Comparison of ENCODE assay signal across 26 cellular contexts in the genomic region with DNA sequence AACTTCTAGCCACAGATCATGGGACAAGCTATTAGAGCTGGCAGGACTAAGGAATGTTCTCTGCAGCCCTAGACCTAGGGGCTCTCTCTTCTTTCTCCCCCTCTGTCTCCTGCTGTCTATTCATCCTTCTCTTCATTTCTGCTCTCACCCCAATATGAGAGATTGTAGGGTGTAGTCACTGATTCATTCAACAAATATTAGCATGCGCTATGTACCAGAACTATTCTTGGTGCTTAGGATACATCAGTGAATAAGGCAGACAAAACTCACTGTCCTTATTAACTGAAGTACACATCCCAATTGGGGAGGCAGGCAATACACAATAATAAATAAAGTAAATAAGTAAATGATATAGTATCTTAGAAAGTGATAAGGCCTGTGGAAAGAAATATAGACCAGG. TPM values are rescaled to one million over a fixed set of nuclear protein-coding genes. Genes with fewer than 3 reads are reported as not detected.
DNase-seq lines count a peak whose midpoint lies in the region; ATAC-seq, FAIRE-seq and TF ChIP-seq lines count a peak whose summit lies in the region.
"Had no signal": no experiment of that assay in that cellular context is flagged by ENCODE, and none has a peak within 500 bp of the region (broad histone marks: within the 10 kb centered on the region; RNA-seq: fewer than 3 reads in every experiment).

No MANE protein-coding gene starts in this region.

- no peak for TF ChIP-seq EP300 in A549 (IDR thresholded peaks at IDR 0.05)
- no peak for TF ChIP-seq EP300 in gastroesophageal sphincter (IDR thresholded peaks at IDR 0.05)

- H3K4me2 ChIP-seq in A549 = 0 out of 3 replicates have a peak overlapping the region, but pooled peaks have one; percentile 14
- peak overlapping the region; percentile 58 for H3K4me2 ChIP-seq in mammary epithelial cell (ENCODE audit: insufficient read depth, low read depth, low read length)

- no peak for TF ChIP-seq POLR2A in A549 (IDR thresholded peaks at IDR 0.05; ENCODE audit: low read length)
- TF ChIP-seq POLR2A in adrenal gland (IDR thresholded peaks at IDR 0.05) = no peak
- TF ChIP-seq POLR2A in gastroesophageal sphincter (IDR thresholded peaks at IDR 0.05) = no peak

- no peak for FAIRE-seq in A549 (lab: Jason Lieb, UNC)
- FAIRE-seq: G401.6, GM18507, H1 had no signal

- TF ChIP-seq CTCF in A549 (IDR thresholded peaks at IDR 0.05) = no peak
- no peak for TF ChIP-seq CTCF in HFFc6 (IDR thresholded peaks at IDR 0.05)
- TF ChIP-seq CTCF in mammary epithelial cell (conservative IDR thresholded peaks at IDR 0.05 in 1 of 2, IDR thresholded peaks at IDR 0.05 in 1 of 2; ENCODE audit: extremely low read depth in 1 of 2, insufficient read depth in 1 of 2, low read depth in 1 of 2, low read length in 2 of 2) = no peak
- no peak for TF ChIP-seq CTCF in adrenal gland (IDR thresholded peaks at IDR 0.05)
- TF ChIP-seq CTCF in gastroesophageal sphincter (IDR thresholded peaks at IDR 0.05) = no peak

- TSS peak; percentile 37 for BruUV-seq in mammary epithelial cell (replicated peaks; lab: Mats Ljungman, UMichigan)

- H3K4me1 ChIP-seq in A549 = peaks cover 9% of the 10 kb centered on the region; the same call in 1 of the 3 replicates
- peaks cover 48% of the 10 kb centered on the region for H3K4me1 ChIP-seq in mammary epithelial cell (ENCODE audit: insufficient read depth, low read length)
- no peaks in the 10 kb centered on the region for H3K4me1 ChIP-seq in adrenal gland (replicated peaks in 1 of 2)
- H3K4me1 ChIP-seq in gastroesophageal sphincter = no peaks in the 10 kb centered on the region

- no peak overlapping the region for H2AFZ ChIP-seq in mammary epithelial cell (ENCODE audit: low read depth, low read length)

- peak overlapping the region; percentile 81 for H3K27ac Mint-ChIP-seq in HFFc6
- H3K27ac Mint-ChIP-seq: CD8-positive, alpha-beta memory T cell had no signal

- peak overlapping the region; percentile 20 for H3K9ac ChIP-seq in mammary epithelial cell (ENCODE audit: insufficient read depth, low read length)

- in situ Hi-C loops in mammary epithelial cell (cut with MboI; ENCODE audit: low sequenced_read_pairs in 2 of 2) = loop anchor here (10.0 to 25.0 kb wide), 2 partner anchors 256 to 269 kb away; no protein-coding TSS in a partner anchor

- no peaks in the 10 kb centered on the region for H3K36me3 Mint-ChIP-seq in HFFc6 (ENCODE audit: low read depth)

- DNase-seq in A549 (ENCODE audit: low read depth in 1 of 2, low spot score in 1 of 2) = no peak
- peak; percentile 58 for DNase-seq in HFFc6
- DNase-seq in mammary epithelial cell = peak; percentile 57
- DNase-seq in iris pigment epithelial cell (ENCODE audit: low read depth) = peak; percentile 2
- DNase-seq in adrenal gland = no peak
- DNase-seq in NCI-H82 (lab: John Stamatoyannopoulos, UW) = no peak
- DNase-seq: 8988T; Calu3; CD8-positive, alpha-beta memory T cell; DMS153; Karpas-422; NCI-H1417 treated with DMSO at 0.1 percent for 48 hours; NCI-H187; NCI-H2227 treated with DMSO at 0.1 percent for 48 hours; NCI-H524; OCI-M1; SHP77 treated with DMSO at 0.1 percent for 48 hours had no signal

- WGBS in A549 (ENCODE audit: missing lambda C conversion rate) = 38% methylated on average over 1 of the region's 1 CpG
- WGBS in mammary epithelial cell (ENCODE audit: low coverage, missing lambda C conversion rate) = 70% methylated on average over 1 of the region's 1 CpG
- 0 to 98% (median 71%) methylated on average over 1 of the region's 1 CpG for WGBS in adrenal gland, 4 donors
- 40% methylated on average over 1 of the region's 1 CpG; no CpG with 5 or more reads in 1 of the 2 donors for WGBS in gastroesophageal sphincter (ENCODE audit: low coverage in 1 of 2), 2 donors

- ATAC-seq in A549 (no peak), gastroesophageal sphincter (no peak)

- dilution Hi-C loops in mammary epithelial cell (cut with HindIII; ENCODE audit: low sequenced_read_pairs) = no loop called here

- H3K79me2 ChIP-seq in mammary epithelial cell (ENCODE audit: insufficient read depth, low read length) = no peaks in the 10 kb centered on the region

- no peaks in the 10 kb centered on the region for H3K36me3 ChIP-seq in mammary epithelial cell (ENCODE audit: insufficient read depth, low read length)
- H3K36me3 ChIP-seq in adrenal gland (replicated peaks in 1 of 2) = no peaks in the 10 kb centered on the region
- H3K36me3 ChIP-seq in gastroesophageal sphincter = no peaks in the 10 kb centered on the region

- no peaks in the 10 kb centered on the region for H3K9me3 Mint-ChIP-seq in HFFc6

- H3K27ac ChIP-seq in A549 = no peak overlapping the region
- H3K27ac ChIP-seq in mammary epithelial cell (ENCODE audit: insufficient read depth, low read depth, low read length) = peak overlapping the region; percentile 89
- no peak overlapping the region for H3K27ac ChIP-seq in adrenal gland
- no peak overlapping the region for H3K27ac ChIP-seq in gastroesophageal sphincter
- H3K27ac ChIP-seq: C4-2B, SK-N-MC had no signal

- H3K27me3 ChIP-seq in mammary epithelial cell (ENCODE audit: insufficient read depth, low read length) = no peaks in the 10 kb centered on the region
- H3K27me3 ChIP-seq in adrenal gland = peaks cover 1% of the 10 kb centered on the region
- peaks cover 39% of the 10 kb centered on the region for H3K27me3 ChIP-seq in gastroesophageal sphincter

- intact Hi-C loops in mammary epithelial cell (cut with micrococcal nuclease) (loop anchor here (5.0 kb wide), 1 partner anchor 51 kb away; a partner anchor contains a TSS), adrenal gland (cut with DNase I) (no loop called here)

- H3K4me3 Mint-ChIP-seq in HFFc6 = peak overlapping the region; percentile 60
- H3K4me3 Mint-ChIP-seq: CD8-positive, alpha-beta memory T cell had no signal

- H3K27me3 Mint-ChIP-seq in HFFc6 (ENCODE audit: insufficient read depth) = peaks cover 7% of the 10 kb centered on the region

- POLR2A ChIA-PET in A549 (lab: Yijun Ruan, JAX) = no interaction called here

- H3K4me3 ChIP-seq in A549 = no peak overlapping the region
- no peak overlapping the region for H3K4me3 ChIP-seq in mammary epithelial cell (replicated peaks in 1 of 3; ENCODE audit: insufficient read depth in 1 of 3, low read depth in 2 of 3, low read length in 3 of 3)
- H3K4me3 ChIP-seq in adrenal gland = no peak overlapping the region
- H3K4me3 ChIP-seq in gastroesophageal sphincter = no peak overlapping the region
- H3K4me3 ChIP-seq: SK-N-MC had no signal

- H4K20me1 ChIP-seq in mammary epithelial cell (ENCODE audit: insufficient read depth, low read length) = no peaks in the 10 kb centered on the region

- no peak for TF ChIP-seq RAD21 in A549 (conservative IDR thresholded peaks at IDR 0.05 in 1 of 2, IDR thresholded peaks at IDR 0.05 in 1 of 2)

- peaks cover 46% of the 10 kb centered on the region for H3K4me1 Mint-ChIP-seq in HFFc6 (ENCODE audit: low read depth)

- H3K9me3 ChIP-seq in A549 (peaks cover 8% of the 10 kb centered on the region; the same call in 1 of the 3 replicates), mammary epithelial cell (replicated peaks; ENCODE audit: insufficient read depth, low read length) (peaks cover 2% of the 10 kb centered on the region), adrenal gland (replicated peaks in 1 of 3) (no peaks in the 10 kb centered on the region), gastroesophageal sphincter (peaks cover 0 to 12% (median 0%) of the 10 kb centered on the region in 3 donors)

- CTCF ChIA-PET in A549 (lab: Yijun Ruan, JAX) = interaction anchor here (0.8 to 9.9 kb wide), 9 partner anchors 9 to 271 kb away, joined by 3 to 306 read pairs (median 5); a partner anchor contains a TSS
- CTCF ChIA-PET in mammary epithelial cell (lab: Charles Lee; ENCODE audit: low non-redundant PET) = interaction anchor here (1.3 kb wide), 1 partner anchor 271 kb away, joined by 3 read pairs; no protein-coding TSS in a partner anchor

RNA-seq across cellular contexts. Expression of a gene that starts 14.7 kb away (rescaled TPM):
- polyA plus RNA-seq in A549 (2011; rRNA removed) (not detected in 2 replicates), A549 (2017; fragmentation: RNase III; extraction: RNeasy Plus Mini Kit Qiagen cat#74134 plus additional on column Dnase treatment) (not detected in 3 replicates), mammary epithelial cell (2.4 TPM), adrenal gland (1 to 10 TPM; 1.8 to 2.5 (median 1.9) TPM)
- not detected in 2 replicates for polyA plus RNA-seq in A549 (2012; cell fraction: cytosol; rRNA removed)
- not detected in 2 replicates for polyA plus RNA-seq in A549 (2012; cell fraction: nucleus; rRNA removed)
- not detected in 2 replicates for polyA minus RNA-seq in A549 (2011; rRNA and poly(A)+ RNA removed)
- total RNA-seq in HFFc6 (2021; fragmentation: NEBNext Ultra II Directional; extraction: Animal tissue kit (Norgen Biotek cat#: 25700)) = not detected
- total RNA-seq in mammary epithelial cell (1 to 10 TPM in 1 of 2 donors, under 1 TPM in 1; 0.33 to 5.5 TPM), adrenal gland (10 to 100 TPM in 6 of 8 donors, 1 to 10 TPM in 2; 8.5 to 19.7 (median 14.0) TPM), gastroesophageal sphincter (10 to 100 TPM in 1 of 4 donors, 1 to 10 TPM in 3; 5.9 to 11.1 (median 8.3) TPM)
- 18.5 TPM for polyA minus RNA-seq in mammary epithelial cell
- total RNA-seq: CD8-positive, alpha-beta memory T cell; RPMI7951 had no signal
- polyA plus RNA-seq: AG04450; CD8-positive, alpha-beta memory T cell; H1 had no signal

RNA-seq across cellular contexts. Expression of a gene that starts 39.2 kb away (rescaled TPM):
- polyA plus RNA-seq in A549 (2011; rRNA removed) (53.2 and 56.6 TPM in 2 replicates), A549 (2017; fragmentation: RNase III; extraction: RNeasy Plus Mini Kit Qiagen cat#74134 plus additional on column Dnase treatment) (117 to 136 TPM (median 125 TPM) in 3 replicates), mammary epithelial cell (29.6 TPM), adrenal gland (100 to 1,000 TPM in 1 of 3 donors, 10 to 100 TPM in 2; 46.1 to 510 (median 61.1) TPM)
- polyA plus RNA-seq in A549 (2012; cell fraction: cytosol; rRNA removed) = 44.0 and 54.8 TPM in 2 replicates
- 46.1 and 64.4 TPM in 2 replicates for polyA plus RNA-seq in A549 (2012; cell fraction: nucleus; rRNA removed)
- polyA minus RNA-seq in A549 (2011; rRNA and poly(A)+ RNA removed) = 32.6 and 45.7 TPM in 2 replicates
- total RNA-seq in HFFc6 (2021; fragmentation: NEBNext Ultra II Directional; extraction: Animal tissue kit (Norgen Biotek cat#: 25700)) = 100 to 1,000 TPM in 3 of 6 experiments, 10 to 100 TPM in 3; 85.4 to 125 (median 103) TPM
- total RNA-seq in mammary epithelial cell (100 to 1,000 TPM in 1 of 2 donors, 10 to 100 TPM in 1; 46.3 to 105 TPM), adrenal gland (100 to 1,000 TPM in 4 of 8 donors, 10 to 100 TPM in 4; 52.5 to 491 (median 98.9) TPM), gastroesophageal sphincter (10 to 100 TPM; 48.8 to 64.1 (median 53.5) TPM)
- polyA minus RNA-seq in mammary epithelial cell = 73.3 TPM

RNA-seq across cellular contexts. Expression of a gene that starts 51.6 kb away (rescaled TPM):
- polyA plus RNA-seq in A549 (2011; rRNA removed) (not detected in 2 replicates), A549 (2017; fragmentation: RNase III; extraction: RNeasy Plus Mini Kit Qiagen cat#74134 plus additional on column Dnase treatment) (not detected in 3 replicates), mammary epithelial cell (not detected), adrenal gland (1 to 10 TPM in 1 of 3 donors, not detected in 2; 1.5 TPM)
- polyA plus RNA-seq in A549 (2012; cell fraction: cytosol; rRNA removed) = not detected in 2 replicates
- not detected in 2 replicates for polyA plus RNA-seq in A549 (2012; cell fraction: nucleus; rRNA removed)
- polyA minus RNA-seq in A549 (2011; rRNA and poly(A)+ RNA removed) = not detected in 2 replicates
- total RNA-seq in HFFc6 (2021; fragmentation: NEBNext Ultra II Directional; extraction: Animal tissue kit (Norgen Biotek cat#: 25700)) = not detected
- total RNA-seq in mammary epithelial cell (not detected), adrenal gland (1 to 10 TPM in 1 of 8 donors, under 1 TPM in 1, not detected in 6; 0.43 to 3.3 TPM), gastroesophageal sphincter (under 1 TPM in 1 of 4 donors, not detected in 3; 0.27 TPM)
- polyA minus RNA-seq in mammary epithelial cell = not detected
- total RNA-seq: Calu3; CD8-positive, alpha-beta memory T cell; H1; M059J had no signal
- polyA plus RNA-seq: AG04450; CD8-positive, alpha-beta memory T cell; H1 had no signal

Comparison
In these comparisons a context has a peak if more than half of its experiments do, and no peak if none do; other contexts are left out.
1. DNase-seq: peak in HFFc6 (single experiment), mammary epithelial cell (single experiment) and iris pigment epithelial cell (single experiment); none in A549 (0 of 2), adrenal gland (0 of 7) and NCI-H82 (single experiment).